In genomic region chr12:1473418-1473817, GRCh38 we compare ENCODE assay signal across 8 cellular contexts.
DNase-seq lines count a peak whose midpoint lies in the region; ATAC-seq, FAIRE-seq and TF ChIP-seq lines count a peak whose summit lies in the region.

No MANE protein-coding gene starts in this region.

- H3K27ac ChIP-seq in CD4-positive, alpha-beta memory T cell (ENCODE audit: low read depth, low read length): no peak overlapping the region

- no peaks in the 10 kb centered on the region for H3K9me3 ChIP-seq in CD4-positive, alpha-beta memory T cell (ENCODE audit: control insufficient read depth in 1 of 2, low read length in 2 of 2)

- in situ Hi-C loops in KBM-7 (cut with MboI; ENCODE audit: low pct_unique_long_range_greater_than_20kb, low sequenced_read_pairs): no loop called here

- POLR2A ChIA-PET in CD4-positive, alpha-beta memory T cell (lab: Charles Lee; ENCODE audit: partially characterized antibody): no interaction called here
- POLR2A ChIA-PET in activated CD8-positive, alpha-beta T cell treated with anti-CD3 and anti-CD28 coated beads for 36 hours (lab: Charles Lee): no interaction called here

- TF ChIP-seq CTCF in activated CD8-positive, alpha-beta T cell treated with anti-CD3 and anti-CD28 coated beads for 36 hours (IDR thresholded peaks at IDR 0.05): no peak
- no peak for TF ChIP-seq CTCF in D721Med (IDR thresholded peaks at IDR 0.05; ENCODE audit: insufficient read depth, missing control alignments)

- no peak for FAIRE-seq in D721Med (lab: Jason Lieb, UNC)

- intact Hi-C loops in CD4-positive, alpha-beta memory T cell (cut with micrococcal nuclease): no loop called here
- intact Hi-C loops in activated CD8-positive, alpha-beta T cell treated with anti-CD3 and anti-CD28 coated beads for 36 hours (cut with micrococcal nuclease): no loop called here

- no peaks in the 10 kb centered on the region for H3K27me3 Mint-ChIP-seq in CD4-positive, alpha-beta memory T cell
- no peaks in the 10 kb centered on the region for H3K27me3 Mint-ChIP-seq in activated CD8-positive, alpha-beta T cell treated with anti-CD3 and anti-CD28 coated beads for 36 hours

- DNase-seq in CD4-positive, alpha-beta memory T cell: peak; percentile 7 to 52 (median 30)
- DNase-seq in KBM-7 (peak; percentile 93), medulla oblongata (ENCODE audit: extremely low spot score) (peak; percentile 23), NCI-H2227 treated with DMSO at 0.1 percent for 48 hours (lab: John Stamatoyannopoulos, UW) (no peak), D721Med (ENCODE audit: insufficient read length, low spot score) (no peak)
- peak; percentile 69 for DNase-seq in activated CD8-positive, alpha-beta T cell treated with anti-CD3 and anti-CD28 coated beads for 36 hours

- CTCF ChIA-PET in CD4-positive, alpha-beta memory T cell (lab: Charles Lee; ENCODE audit: partially characterized antibody): no interaction called here
- CTCF ChIA-PET in activated CD8-positive, alpha-beta T cell treated with anti-CD3 and anti-CD28 coated beads for 36 hours (lab: Charles Lee): no interaction called here

- H3K4me3 Mint-ChIP-seq in CD4-positive, alpha-beta memory T cell: peak overlapping the region in 6 of 8 donors; percentile 26 to 76 (median 65)
- peak overlapping the region; percentile 35 for H3K4me3 Mint-ChIP-seq in activated CD8-positive, alpha-beta T cell treated with anti-CD3 and anti-CD28 coated beads for 36 hours

- H3K4me1 ChIP-seq in CD4-positive, alpha-beta memory T cell (ENCODE audit: insufficient read depth, low read length): peaks cover 15% of the 10 kb centered on the region

- H3K27me3 ChIP-seq in CD4-positive, alpha-beta memory T cell (ENCODE audit: insufficient read depth, low read length): no peaks in the 10 kb centered on the region

- H3K27ac Mint-ChIP-seq in CD4-positive, alpha-beta memory T cell: peak overlapping the region in 5 of 7 donors; percentile 25 to 86 (median 68)
- peak overlapping the region; percentile 62 for H3K27ac Mint-ChIP-seq in activated CD8-positive, alpha-beta T cell treated with anti-CD3 and anti-CD28 coated beads for 36 hours

- H3K9me3 Mint-ChIP-seq in CD4-positive, alpha-beta memory T cell: no peaks in the 10 kb centered on the region
- H3K9me3 Mint-ChIP-seq in activated CD8-positive, alpha-beta T cell treated with anti-CD3 and anti-CD28 coated beads for 36 hours: no peaks in the 10 kb centered on the region

- peaks cover 0 to 8% (median 3%) of the 10 kb centered on the region in 4 donors for H3K4me1 Mint-ChIP-seq in CD4-positive, alpha-beta memory T cell
- H3K4me1 Mint-ChIP-seq in activated CD8-positive, alpha-beta T cell treated with anti-CD3 and anti-CD28 coated beads for 36 hours (ENCODE audit: low read depth): peaks cover 5% of the 10 kb centered on the region

- peak; percentile 68 for ATAC-seq in activated CD8-positive, alpha-beta T cell treated with anti-CD3 and anti-CD28 coated beads for 36 hours
- ATAC-seq in HG02852 (IDR thresholded peaks at IDR 0.05; ENCODE audit: unreplicated experiment): no peak
- ATAC-seq in GM19035 (IDR thresholded peaks at IDR 0.05; ENCODE audit: unreplicated experiment): no peak

- peaks cover 4 to 13% of the 10 kb centered on the region in 2 donors for H3K36me3 Mint-ChIP-seq in CD4-positive, alpha-beta memory T cell
- no peaks in the 10 kb centered on the region for H3K36me3 Mint-ChIP-seq in activated CD8-positive, alpha-beta T cell treated with anti-CD3 and anti-CD28 coated beads for 36 hours (ENCODE audit: low read depth)

- H3K4me3 ChIP-seq in CD4-positive, alpha-beta memory T cell (ENCODE audit: low read length in 2 of 2): no peak overlapping the region

- H3K36me3 ChIP-seq in CD4-positive, alpha-beta memory T cell (ENCODE audit: insufficient read depth, low read length): no peaks in the 10 kb centered on the region

Comparison
In these comparisons a context has a peak if more than half of its experiments do, and no peak if none do; other contexts are left out.
1. DNase-seq: peak in CD4-positive, alpha-beta memory T cell (5 of 5), KBM-7 (single experiment), activated CD8-positive, alpha-beta T cell treated with anti-CD3 and anti-CD28 coated beads for 36 hours (single experiment) and medulla oblongata (single experiment); none in NCI-H2227 treated with DMSO at 0.1 percent for 48 hours (single experiment) and D721Med (single experiment).